In the genomic region with DNA sequence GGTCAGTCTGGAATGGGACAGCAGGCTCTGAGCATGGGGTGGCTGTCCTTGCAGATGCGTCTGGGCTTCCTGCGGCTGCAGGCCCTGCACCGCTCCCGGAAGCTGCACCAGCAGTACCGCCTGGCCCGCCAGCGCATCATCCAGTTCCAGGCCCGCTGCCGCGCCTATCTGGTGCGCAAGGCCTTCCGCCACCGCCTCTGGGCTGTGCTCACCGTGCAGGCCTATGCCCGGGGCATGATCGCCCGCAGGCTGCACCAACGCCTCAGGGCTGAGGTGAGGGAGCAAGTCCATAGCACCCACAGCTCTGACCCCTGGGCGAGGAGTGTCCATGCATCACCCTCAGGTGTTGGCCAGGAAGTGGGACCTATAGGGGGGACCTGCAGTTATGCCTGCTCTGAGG, we compare ENCODE assay signal across 33 cellular contexts.
"Had no signal": no experiment of that assay in that cellular context is flagged by ENCODE, and none has a peak within 500 bp of the region (broad histone marks: within the 10 kb centered on the region; RNA-seq: fewer than 3 reads in every experiment).

No MANE protein-coding gene starts in this region.

- H3K4me3 ChIP-seq: adrenal gland, body of pancreas, esophagus muscularis mucosa, gastrocnemius medialis had no signal

- H3K36me3 ChIP-seq: esophagus muscularis mucosa, gastrocnemius medialis had no signal

- H3K4me1 ChIP-seq: body of pancreas, esophagus muscularis mucosa, foreskin keratinocyte, gastrocnemius medialis had no signal

- H3K4me1 Mint-ChIP-seq: activated naive CD4-positive, alpha-beta T cell treated with anti-CD3 and anti-CD28 coated beads, Interleukin-2, amount 50 U/mL, for 24 hours; activated naive CD8-positive, alpha-beta T cell treated with anti-CD3 and anti-CD28 coated beads for 36 hours; activated naive CD8-positive, alpha-beta T cell treated with anti-CD3 and anti-CD28 coated beads, Interleukin-2, amount 50 U/mL, for 24 hours; activated T-helper 17 cell treated with anti-CD3 and anti-CD28 coated beads, Interleukin-2, amount 50 U/mL, for 72 hours had no signal

- H3K9me3 Mint-ChIP-seq: activated B cell treated with CpG ODN at 0.5 μM for 24 hours; activated CD8-positive, alpha-beta T cell treated with anti-CD3 and anti-CD28 coated beads for 36 hours; activated naive CD4-positive, alpha-beta T cell treated with anti-CD3 and anti-CD28 coated beads, Interleukin-2, amount 50 U/mL, for 24 hours; activated naive CD8-positive, alpha-beta T cell treated with anti-CD3 and anti-CD28 coated beads, Interleukin-2, amount 50 U/mL, for 24 hours; activated T-cell treated with anti-CD3 and anti-CD28 coated beads, Interleukin-2, amount 50 U/mL, for 4 hours; T-helper 2 cell treated with Interferon-gamma antibody and Interleukin-4, amounts not matched to agents 5 μg/mL and 100 μg/mL, for 36 hours had no signal

- H3K27ac Mint-ChIP-seq: activated B cell treated with CpG ODN at 0.5 μM for 24 hours; activated CD8-positive, alpha-beta T cell treated with anti-CD3 and anti-CD28 coated beads for 36 hours; activated naive CD4-positive, alpha-beta T cell treated with anti-CD3 and anti-CD28 coated beads, Interleukin-2, amount 50 U/mL, for 24 hours; activated naive CD8-positive, alpha-beta T cell treated with anti-CD3 and anti-CD28 coated beads for 36 hours; activated naive CD8-positive, alpha-beta T cell treated with anti-CD3 and anti-CD28 coated beads, Interleukin-2, amount 50 U/mL, for 24 hours; activated T-helper 17 cell treated with anti-CD3 and anti-CD28 coated beads, Interleukin-2, amount 50 U/mL, for 72 hours; effector memory CD8-positive, alpha-beta T cell; T-helper 17 cell; T-helper 2 cell treated with Interferon-gamma antibody and Interleukin-4, amounts not matched to agents 5 μg/mL and 100 μg/mL, for 36 hours had no signal

- H3K27me3 Mint-ChIP-seq: activated B cell treated with CpG ODN at 0.5 μM for 24 hours; activated CD8-positive, alpha-beta T cell treated with anti-CD3 and anti-CD28 coated beads for 36 hours; activated naive CD4-positive, alpha-beta T cell treated with anti-CD3 and anti-CD28 coated beads, Interleukin-2, amount 50 U/mL, for 24 hours; activated naive CD8-positive, alpha-beta T cell treated with anti-CD3 and anti-CD28 coated beads for 36 hours; activated naive CD8-positive, alpha-beta T cell treated with anti-CD3 and anti-CD28 coated beads, Interleukin-2, amount 50 U/mL, for 24 hours; activated T-helper 17 cell treated with anti-CD3 and anti-CD28 coated beads, Interleukin-2, amount 50 U/mL, for 72 hours had no signal

- H3K4me3 Mint-ChIP-seq: activated B cell treated with CpG ODN at 0.5 μM for 24 hours; activated CD8-positive, alpha-beta T cell treated with anti-CD3 and anti-CD28 coated beads for 36 hours; activated naive CD4-positive, alpha-beta T cell treated with anti-CD3 and anti-CD28 coated beads, Interleukin-2, amount 50 U/mL, for 24 hours; activated naive CD8-positive, alpha-beta T cell treated with anti-CD3 and anti-CD28 coated beads for 36 hours; activated naive CD8-positive, alpha-beta T cell treated with anti-CD3 and anti-CD28 coated beads, Interleukin-2, amount 50 U/mL, for 24 hours; activated T-cell treated with anti-CD3 and anti-CD28 coated beads, Interleukin-2, amount 50 U/mL, for 4 hours; activated T-helper 17 cell treated with anti-CD3 and anti-CD28 coated beads, Interleukin-2, amount 50 U/mL, for 72 hours; effector memory CD8-positive, alpha-beta T cell; T-helper 17 cell; T-helper 2 cell treated with Interferon-gamma antibody and Interleukin-4, amounts not matched to agents 5 μg/mL and 100 μg/mL, for 36 hours had no signal

- FAIRE-seq: colon had no signal

- ATAC-seq: activated CD4-positive, CD25-positive, alpha-beta regulatory T cell treated with anti-CD3 and anti-CD28 coated beads, Interleukin-2, amount 50 U/mL, for 24 hours; activated CD8-positive, alpha-beta T cell treated with anti-CD3 and anti-CD28 coated beads for 36 hours; activated naive CD8-positive, alpha-beta T cell treated with anti-CD3 and anti-CD28 coated beads, Interleukin-2, amount 50 U/mL, for 24 hours; activated T-cell treated with anti-CD3 and anti-CD28 coated beads, Interleukin-2, amount 50 U/mL, for 4 hours; activated T-helper 17 cell treated with anti-CD3 and anti-CD28 coated beads, Interleukin-2, amount 50 U/mL, for 72 hours; body of pancreas; effector memory CD8-positive, alpha-beta T cell; foreskin keratinocyte; gastrocnemius medialis; T-helper 17 cell had no signal

- DNase-seq: activated B cell treated with CpG ODN at 0.5 μM for 24 hours; activated CD4-positive, alpha-beta T cell treated with anti-CD3 and anti-CD28 coated beads for 48 hours; activated CD4-positive, alpha-beta T cell treated with anti-CD3 and anti-CD28 coated beads, Interleukin-2, amount 50 U/mL, for 1 hour; activated CD4-positive, alpha-beta T cell treated with anti-CD3 and anti-CD28 coated beads, Interleukin-2, amount 50 U/mL, for 48 hours; activated CD8-positive, alpha-beta memory T cell treated with anti-CD3 and anti-CD28 coated beads for 24 hours; activated CD8-positive, alpha-beta T cell treated with anti-CD3 and anti-CD28 coated beads for 36 hours; activated effector memory CD4-positive, alpha-beta T cell treated with Interleukin-2 at 50 U/mL for 16 hours; activated gamma-delta T cell treated with Interleukin-2 at 50 U/mL for 16 hours; activated naive CD4-positive, alpha-beta T cell treated with Interleukin-2 at 50 U/mL for 16 hours; activated naive CD8-positive, alpha-beta T cell treated with anti-CD3 and anti-CD28 coated beads for 36 hours; activated naive CD8-positive, alpha-beta T cell treated with anti-CD3 and anti-CD28 coated beads, Interleukin-2, amount 50 U/mL, for 24 hours; activated T-cell treated with anti-CD3 and anti-CD28 coated beads, Interleukin-2, amount 50 U/mL, for 4 hours; aorta; body of pancreas; central memory CD4-positive, alpha-beta T cell; cortex of kidney; dermis blood vessel endothelial cell; effector CD4-positive, alpha-beta T cell; effector memory CD8-positive, alpha-beta T cell; erythroblast; foreskin keratinocyte; gastrocnemius medialis; glutamatergic neuron; T-helper 1 cell; T-helper 17 cell; T1000 had no signal

- H3K27me3 ChIP-seq: adrenal gland, body of pancreas, esophagus muscularis mucosa, foreskin keratinocyte, gastrocnemius medialis had no signal

- H3K36me3 Mint-ChIP-seq: activated naive CD8-positive, alpha-beta T cell treated with anti-CD3 and anti-CD28 coated beads for 36 hours had no signal

- H3K27ac ChIP-seq: adrenal gland, body of pancreas, esophagus muscularis mucosa, foreskin keratinocyte, gastrocnemius medialis had no signal

- H3K9me3 ChIP-seq: adrenal gland, body of pancreas, esophagus muscularis mucosa, gastrocnemius medialis had no signal
